ENCODE assay signal across 19 cellular contexts in the genomic region with DNA sequence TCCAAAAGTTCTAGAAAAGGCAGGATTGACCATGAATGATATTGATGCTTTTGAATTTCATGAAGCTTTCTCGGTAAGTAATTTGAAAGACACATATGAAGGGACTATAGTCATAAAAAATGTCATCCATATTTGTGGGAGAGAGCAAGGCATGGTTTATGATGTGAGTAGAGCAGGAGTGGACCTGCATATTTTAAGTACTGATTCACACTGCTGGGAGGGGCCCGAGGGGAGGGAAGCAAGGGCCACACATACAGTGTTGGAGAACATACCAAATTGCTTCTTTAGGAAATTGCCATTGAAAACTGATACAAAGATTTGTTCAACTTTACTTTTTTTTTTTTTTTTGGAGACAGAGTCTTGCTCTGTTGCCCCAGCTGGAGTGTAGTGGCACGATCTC. TPM values are rescaled to one million over a fixed set of nuclear protein-coding genes. Genes with fewer than 3 reads are reported as not detected.
DNase-seq lines count a peak whose midpoint lies in the region; ATAC-seq and TF ChIP-seq lines count a peak whose summit lies in the region.
"Had no signal": no experiment of that assay in that cellular context is flagged by ENCODE, and none has a peak within 500 bp of the region (broad histone marks: within the 10 kb centered on the region; RNA-seq: fewer than 3 reads in every experiment).

No MANE protein-coding gene starts in this region.

- ATAC-seq in activated T-cell treated with anti-CD3 and anti-CD28 coated beads, Interleukin-2, amount 50 U/mL, for 72 hours (replicated peaks in 1 of 2): no peak
- ATAC-seq in HG03457 (IDR thresholded peaks at IDR 0.05; ENCODE audit: unreplicated experiment) (no peak), HG03095 (IDR thresholded peaks at IDR 0.05; ENCODE audit: unreplicated experiment) (no peak)
- ATAC-seq: activated naive CD4-positive, alpha-beta T cell treated with anti-CD3 and anti-CD28 coated beads, Interleukin-2, amount 50 U/mL, for 72 hours; sciatic nerve; T-cell had no signal

- H3K4me1 Mint-ChIP-seq in activated T-cell treated with anti-CD3 and anti-CD28 coated beads, Interleukin-2, amount 50 U/mL, for 72 hours (ENCODE audit: low read depth): no peaks in the 10 kb centered on the region
- H3K4me1 Mint-ChIP-seq: B cell, T-cell had no signal

- H3K27me3 Mint-ChIP-seq in activated T-cell treated with anti-CD3 and anti-CD28 coated beads, Interleukin-2, amount 50 U/mL, for 72 hours (ENCODE audit: low read depth): no peaks in the 10 kb centered on the region
- H3K27me3 Mint-ChIP-seq: B cell, T-cell had no signal

- in situ Hi-C loops in mammary epithelial cell (cut with MboI; ENCODE audit: low sequenced_read_pairs in 2 of 2): no loop called here

- no peaks in the 10 kb centered on the region for H3K9me3 Mint-ChIP-seq in activated T-cell treated with anti-CD3 and anti-CD28 coated beads, Interleukin-2, amount 50 U/mL, for 72 hours
- H3K9me3 Mint-ChIP-seq: activated naive CD4-positive, alpha-beta T cell treated with anti-CD3 and anti-CD28 coated beads, Interleukin-2, amount 50 U/mL, for 72 hours; T-cell had no signal

- intact Hi-C loops in mammary epithelial cell (cut with micrococcal nuclease) (loop anchor here (1.0 kb wide), 1 partner anchor 10 kb away; no protein-coding TSS in a partner anchor), spleen (cut with DNase I; ENCODE audit: low total_unique reads) (no loop called here)

- no peak overlapping the region for H3K4me3 Mint-ChIP-seq in activated T-cell treated with anti-CD3 and anti-CD28 coated beads, Interleukin-2, amount 50 U/mL, for 72 hours
- H3K4me3 Mint-ChIP-seq: B cell, T-cell had no signal

- H3K36me3 Mint-ChIP-seq in activated T-cell treated with anti-CD3 and anti-CD28 coated beads, Interleukin-2, amount 50 U/mL, for 72 hours (ENCODE audit: insufficient read depth in 2 of 2): peaks cover 3 to 29% of the 10 kb centered on the region in 2 donors

- H3K4me1 ChIP-seq in mammary epithelial cell (ENCODE audit: insufficient read depth, low read length) (peaks cover 13% of the 10 kb centered on the region), spleen (no peaks in the 10 kb centered on the region)

- no peak overlapping the region for H2AFZ ChIP-seq in mammary epithelial cell (ENCODE audit: low read depth, low read length)

- peaks cover 9% of the 10 kb centered on the region for H3K36me3 ChIP-seq in BJ (ENCODE audit: control insufficient read depth, insufficient read depth, low read length)
- H3K36me3 ChIP-seq in mammary epithelial cell (ENCODE audit: insufficient read depth, low read length): peaks cover 20% of the 10 kb centered on the region
- H3K36me3 ChIP-seq in spleen: peaks cover 6 to 100% (median 87%) of the 10 kb centered on the region in 6 donors

- DNase-seq in BJ (ENCODE audit: low read depth) (peak; percentile 28), LoVo (ENCODE audit: low spot score) (peak; percentile 28), mammary epithelial cell (peak; percentile 71), myocyte (ENCODE audit: low read depth) (peak; percentile 18), spleen (no peak)
- no peak for DNase-seq in activated T-cell treated with anti-CD3 and anti-CD28 coated beads, Interleukin-2, amount 50 U/mL, for 72 hours
- DNase-seq: activated T-cell treated with anti-CD3 and anti-CD28 coated beads for 4 hours; Calu3; KG1; NCI-H1105 treated with DMSO at 0.1 percent for 48 hours; nucleus accumbens; stimulated activated CD4-positive, alpha-beta T cell treated with anti-CD3 and anti-CD28 coated beads, Interleukin-4, amount 100 ng/mL, for 1 hour; T-cell had no signal

- no peaks in the 10 kb centered on the region for H3K79me2 ChIP-seq in mammary epithelial cell (ENCODE audit: insufficient read depth, low read length)

- H3K27me3 ChIP-seq in BJ (ENCODE audit: control insufficient read depth, insufficient read depth, low read length) (no peaks in the 10 kb centered on the region), mammary epithelial cell (ENCODE audit: insufficient read depth, low read length) (no peaks in the 10 kb centered on the region), spleen (replicated peaks in 1 of 7) (no peaks in the 10 kb centered on the region)
- H3K27me3 ChIP-seq: cardiac muscle cell had no signal

- H3K9me3 ChIP-seq in mammary epithelial cell (replicated peaks; ENCODE audit: insufficient read depth, low read length) (no peaks in the 10 kb centered on the region), spleen (no peaks in the 10 kb centered on the region)

- H3K9ac ChIP-seq in mammary epithelial cell (ENCODE audit: insufficient read depth, low read length): no peak overlapping the region

- H3K27ac ChIP-seq in mammary epithelial cell (ENCODE audit: insufficient read depth, low read depth, low read length): peak overlapping the region; percentile 84
- no peak overlapping the region for H3K27ac ChIP-seq in spleen
- H3K27ac ChIP-seq: cardiac muscle cell had no signal

- peak overlapping the region; percentile 30 for H3K4me2 ChIP-seq in mammary epithelial cell (ENCODE audit: insufficient read depth, low read depth, low read length)

- POLR2A ChIA-PET in BJ (lab: Charles Lee): no interaction called here

- no peaks in the 10 kb centered on the region for H4K20me1 ChIP-seq in mammary epithelial cell (ENCODE audit: insufficient read depth, low read length)

- dilution Hi-C loops in mammary epithelial cell (cut with HindIII; ENCODE audit: low sequenced_read_pairs): no loop called here

- TF ChIP-seq POLR2A in spleen (IDR thresholded peaks at IDR 0.05): no peak

- H3K4me3 ChIP-seq in BJ (ENCODE audit: low read depth, low read length) (no peak overlapping the region), mammary epithelial cell (replicated peaks in 1 of 3; ENCODE audit: insufficient read depth in 1 of 3, low read depth in 2 of 3, low read length in 3 of 3) (no peak overlapping the region), spleen (no peak overlapping the region)
- H3K4me3 ChIP-seq: cardiac muscle cell had no signal

- TF ChIP-seq CTCF in BJ (IDR thresholded peaks at IDR 0.05; ENCODE audit: insufficient read depth, low read depth, low read length): no peak
- TF ChIP-seq CTCF in mammary epithelial cell (conservative IDR thresholded peaks at IDR 0.05 in 1 of 2, IDR thresholded peaks at IDR 0.05 in 1 of 2; ENCODE audit: extremely low read depth in 1 of 2, insufficient read depth in 1 of 2, low read depth in 1 of 2, low read length in 2 of 2): no peak
- TF ChIP-seq CTCF in spleen (IDR thresholded peaks at IDR 0.05 in 8 of 11, conservative IDR thresholded peaks at IDR 0.05 in 3 of 11): no peak

- 67% methylated on average over 3 of the region's 3 CpGs for WGBS in mammary epithelial cell (ENCODE audit: low coverage, missing lambda C conversion rate)
- WGBS in spleen, 5 donors: 93 to 99% (median 98%) methylated on average over 3 of the region's 3 CpGs

- BruUV-seq in mammary epithelial cell (replicated peaks; lab: Mats Ljungman, UMichigan): no TSS peak

- no peak overlapping the region for H3K27ac Mint-ChIP-seq in activated T-cell treated with anti-CD3 and anti-CD28 coated beads, Interleukin-2, amount 50 U/mL, for 72 hours
- H3K27ac Mint-ChIP-seq: activated naive CD4-positive, alpha-beta T cell treated with anti-CD3 and anti-CD28 coated beads, Interleukin-2, amount 50 U/mL, for 72 hours; B cell; T-cell had no signal

- CTCF ChIA-PET in BJ (lab: Yijun Ruan, JAX) (interaction anchor here (1.0 to 1.6 kb wide), 2 partner anchors 9 to 14 kb away, joined by 3 to 4 read pairs; no protein-coding TSS in a partner anchor), mammary epithelial cell (lab: Charles Lee; ENCODE audit: low non-redundant PET) (no interaction called here)

RNA-seq across cellular contexts. Expression of a gene that starts 39.4 kb away (rescaled TPM):
- 99.4 and 144 TPM in 2 replicates for polyA plus RNA-seq in BJ (2011; rRNA removed)
- 69.6 and 92.9 TPM in 2 replicates for polyA minus RNA-seq in BJ (2011; rRNA and poly(A)+ RNA removed)
- 100 to 1,000 TPM; 126 to 144 TPM for total RNA-seq in mammary epithelial cell
- 113 TPM for polyA plus RNA-seq in mammary epithelial cell
- polyA minus RNA-seq in mammary epithelial cell: 79.3 TPM
- 137 and 148 TPM in 2 replicates for total RNA-seq in myocyte
- polyA plus RNA-seq in myocyte (2012): 137 TPM
- 100 to 1,000 TPM; 106 to 165 (median 130) TPM for total RNA-seq in spleen
- 10 to 100 TPM; 54.0 to 75.1 (median 55.7) TPM for polyA plus RNA-seq in spleen
- total RNA-seq in activated T-cell treated with anti-CD3 and anti-CD28 coated beads, Interleukin-2, amount 50 U/mL, for 72 hours: 10 to 100 TPM; 79.7 to 89.0 TPM

RNA-seq across cellular contexts. Expression of a gene that starts 39.7 kb away (rescaled TPM):
- polyA plus RNA-seq in BJ (2011; rRNA removed): 111 and 136 TPM in 2 replicates
- 86.2 and 101 TPM in 2 replicates for polyA minus RNA-seq in BJ (2011; rRNA and poly(A)+ RNA removed)
- 100 to 1,000 TPM; 155 to 174 TPM for total RNA-seq in mammary epithelial cell
- 124 TPM for polyA plus RNA-seq in mammary epithelial cell
- 285 TPM for polyA minus RNA-seq in mammary epithelial cell
- total RNA-seq in myocyte: 137 and 140 TPM in 2 replicates
- 117 TPM for polyA plus RNA-seq in myocyte (2012)
- total RNA-seq in spleen: 100 to 1,000 TPM; 114 to 134 (median 115) TPM
- 10 to 100 TPM; 49.6 to 58.3 (median 58.3) TPM for polyA plus RNA-seq in spleen
- total RNA-seq in activated T-cell treated with anti-CD3 and anti-CD28 coated beads, Interleukin-2, amount 50 U/mL, for 72 hours: 100 to 1,000 TPM; 108 TPM

Comparison
In these comparisons a context has a peak if more than half of its experiments do, and no peak if none do; other contexts are left out.
1. DNase-seq: peak in BJ (single experiment), LoVo (single experiment), mammary epithelial cell (single experiment) and myocyte (single experiment); none in spleen (single experiment) and activated T-cell treated with anti-CD3 and anti-CD28 coated beads, Interleukin-2, amount 50 U/mL, for 72 hours (0 of 2).